Comparison of ENCODE assay signal across 9 cellular contexts in genomic region chr2:11201969-11202368, GRCh38.
"Had no signal": no experiment of that assay in that cellular context is flagged by ENCODE, and none has a peak within 500 bp of the region (broad histone marks: within the 10 kb centered on the region; RNA-seq: fewer than 3 reads in every experiment).

No MANE protein-coding gene starts in this region.

- H3K27ac Mint-ChIP-seq: HFFc6 had no signal

- H3K27ac ChIP-seq: GM23248, HL-60 had no signal

- H3K9me3 ChIP-seq: HAP-1 had no signal

- FAIRE-seq: K562 had no signal

- H2AFZ ChIP-seq: GM23248 had no signal

- H3K4me3 ChIP-seq: GM23248, HAP-1, K562 had no signal

- H3K4me3 Mint-ChIP-seq: HFFc6 had no signal

- H3K9me3 Mint-ChIP-seq: HFFc6 had no signal

- H3K9ac ChIP-seq: GM23248 had no signal

- ATAC-seq: HCT116, K562 had no signal

- DNase-seq: GM23248, GOT3, H7, HFFc6, IMR-90 had no signal
